ENCODE assay signal across 8 cellular contexts in the genomic region with DNA sequence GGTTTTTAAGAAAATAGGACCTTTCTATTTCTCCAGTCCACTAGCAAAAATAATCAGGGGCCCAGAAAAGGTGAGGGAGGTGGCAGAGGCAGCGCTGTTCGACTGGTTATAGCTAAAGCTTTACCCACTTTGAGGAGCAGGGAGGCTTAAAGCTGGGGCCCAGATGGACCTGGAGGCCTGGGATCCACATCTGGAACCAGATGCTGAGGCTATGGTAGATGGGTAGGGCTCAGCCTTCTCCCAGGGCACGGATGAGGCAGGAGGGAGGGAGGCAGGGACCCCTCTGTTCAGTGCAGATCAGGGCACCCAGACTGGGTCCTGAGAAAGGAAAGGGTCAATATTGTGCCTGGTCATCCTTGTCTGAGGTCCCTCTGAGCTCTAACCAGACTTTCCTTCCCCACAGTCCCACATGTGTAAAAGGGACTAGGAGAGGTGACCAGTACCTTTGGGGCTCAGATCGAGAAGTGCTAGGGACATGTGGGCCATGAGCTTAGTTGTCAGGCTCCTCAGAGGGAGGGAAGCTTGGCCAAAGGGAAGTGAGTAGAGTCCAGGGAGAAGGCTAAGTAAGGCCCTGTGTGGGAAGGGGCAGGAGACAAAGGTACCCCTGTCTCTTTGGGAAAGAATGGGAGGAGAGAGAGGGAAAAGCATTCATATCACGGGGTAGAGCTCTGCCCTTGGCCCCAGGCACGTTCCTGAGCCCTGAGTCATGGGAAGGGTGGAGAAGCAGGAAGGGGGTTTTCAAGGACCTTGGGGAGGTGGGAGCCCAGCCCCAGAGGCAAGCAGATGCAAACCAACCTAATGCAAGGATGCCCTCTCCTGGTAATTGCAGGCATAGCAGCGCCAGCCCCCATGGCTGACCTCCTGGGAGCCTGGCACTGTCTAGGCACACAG. TPM values are rescaled to one million over a fixed set of nuclear protein-coding genes. Genes with fewer than 3 reads are reported as not detected.
DNase-seq lines count a peak whose midpoint lies in the region; ATAC-seq and TF ChIP-seq lines count a peak whose summit lies in the region.

No MANE protein-coding gene starts in this region.

- ATAC-seq in HG03565 (IDR thresholded peaks at IDR 0.05; ENCODE audit: unreplicated experiment) (no peak), HG03280 (IDR thresholded peaks at IDR 0.05; ENCODE audit: unreplicated experiment) (no peak)

- peak; percentile 49 for DNase-seq in GM06990 (ENCODE audit: extremely low read depth, insufficient read length)
- peak; percentile 56 for DNase-seq in NCI-H1105 (lab: John Stamatoyannopoulos, UW)
- peak in 3 of 5 donors; percentile 61 to 76 (median 68) for DNase-seq in T-helper 1 cell
- DNase-seq in ascending aorta (ENCODE audit: low spot score in 2 of 2): peak; percentile 66 to 97
- peak; percentile 89 for DNase-seq in hepatic stellate cell (ENCODE audit: low spot score)
- peak; percentile 82 for DNase-seq in retina

- peak overlapping the region; percentile 97 for H3K27ac ChIP-seq in ascending aorta

- no peaks in the 10 kb centered on the region for H3K9me3 ChIP-seq in ascending aorta

- intact Hi-C loops in ascending aorta (cut with DNase I): loop anchor here (1.0 to 10.0 kb wide), 4 partner anchors 15 to 615 kb away; a partner anchor contains a TSS

- H3K27me3 ChIP-seq in GM06990 (replicated peaks; ENCODE audit: control insufficient read depth, insufficient read depth, low read length): no peaks in the 10 kb centered on the region
- H3K27me3 ChIP-seq in ascending aorta: no peaks in the 10 kb centered on the region

- TF ChIP-seq CTCF in GM06990 (IDR thresholded peaks at IDR 0.05; ENCODE audit: insufficient read depth, low read length, poor library complexity, severe bottlenecking) (peak; percentile 97), ascending aorta (IDR thresholded peaks at IDR 0.05) (peak; percentile 96 to 98 (median 96))

- no peak overlapping the region for H3K4me3 ChIP-seq in GM06990 (replicated peaks; ENCODE audit: low read depth, low read length)
- H3K4me3 ChIP-seq in ascending aorta: peak overlapping the region; percentile 46 to 93

- H3K36me3 ChIP-seq in GM06990 (ENCODE audit: control insufficient read depth, insufficient read depth, low read length) (peaks cover 8% of the 10 kb centered on the region), ascending aorta (peaks cover 46 to 50% of the 10 kb centered on the region in 2 donors)

- peaks cover 32 to 52% of the 10 kb centered on the region in 2 donors for H3K4me1 ChIP-seq in ascending aorta

RNA-seq across cellular contexts. Expression of a gene that starts 15.4 kb away (rescaled TPM):
- 783 TPM for total RNA-seq in ascending aorta

RNA-seq across cellular contexts. Expression of a gene that starts 23.5 kb away (rescaled TPM):
- 0.64 TPM for total RNA-seq in ascending aorta

RNA-seq across cellular contexts. Expression of a gene that starts 47.7 kb away (rescaled TPM):
- 1.3 TPM for total RNA-seq in ascending aorta
